Comparison of ENCODE assay signal across 1 cellular context in the genomic region with DNA sequence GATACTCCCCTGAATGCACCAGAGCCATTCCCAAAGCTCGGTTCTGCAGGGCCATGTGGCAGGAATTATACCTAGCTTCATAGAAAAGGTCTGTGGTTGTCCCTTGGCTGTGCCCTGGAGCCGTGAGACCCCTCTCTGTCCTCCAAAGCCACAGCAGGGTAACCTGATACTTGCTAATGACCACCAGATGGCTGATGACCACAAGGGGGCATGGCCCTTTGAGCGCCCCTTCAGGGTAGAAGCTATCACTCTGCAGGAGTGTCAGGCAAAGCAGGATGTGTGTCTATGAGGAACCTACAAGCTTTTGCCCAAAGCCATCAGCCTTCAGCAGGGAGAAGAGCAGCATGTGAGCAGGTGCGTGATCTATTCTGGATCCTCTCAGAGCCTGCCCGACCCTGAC.
TF ChIP-seq lines count a peak whose summit lies in the region.

No MANE protein-coding gene starts in this region.

TF ChIP-seq in K562, 482 proteins besides CTCF, POLR2A, EP300 and RAD21 (continued from another document):
- no peak for TF ChIP-seq SOX6 (IDR thresholded peaks at IDR 0.05)
- TF ChIP-seq ZNF347 (CRISPR knock-in tag; IDR thresholded peaks at IDR 0.05; ENCODE audit: low read depth) = no peak
- TF ChIP-seq CREB1 (IDR thresholded peaks at IDR 0.05) = no peak
- TF ChIP-seq CREB1 (CRISPR knock-in tag; IDR thresholded peaks at IDR 0.05) = no peak
- no peak for TF ChIP-seq JUN (IDR thresholded peaks at IDR 0.05; ENCODE audit: borderline replicate concordance, low read depth, low read length)
- TF ChIP-seq JUN (CRISPR knock-in tag; IDR thresholded peaks at IDR 0.05; ENCODE audit: borderline replicate concordance) = no peak
- no peak for TF ChIP-seq TARDBP (IDR thresholded peaks at IDR 0.05)
- no peak for TF ChIP-seq SRSF3 (IDR thresholded peaks at IDR 0.05; ENCODE audit: insufficient read depth, low read length)
- TF ChIP-seq, protein P1, sequence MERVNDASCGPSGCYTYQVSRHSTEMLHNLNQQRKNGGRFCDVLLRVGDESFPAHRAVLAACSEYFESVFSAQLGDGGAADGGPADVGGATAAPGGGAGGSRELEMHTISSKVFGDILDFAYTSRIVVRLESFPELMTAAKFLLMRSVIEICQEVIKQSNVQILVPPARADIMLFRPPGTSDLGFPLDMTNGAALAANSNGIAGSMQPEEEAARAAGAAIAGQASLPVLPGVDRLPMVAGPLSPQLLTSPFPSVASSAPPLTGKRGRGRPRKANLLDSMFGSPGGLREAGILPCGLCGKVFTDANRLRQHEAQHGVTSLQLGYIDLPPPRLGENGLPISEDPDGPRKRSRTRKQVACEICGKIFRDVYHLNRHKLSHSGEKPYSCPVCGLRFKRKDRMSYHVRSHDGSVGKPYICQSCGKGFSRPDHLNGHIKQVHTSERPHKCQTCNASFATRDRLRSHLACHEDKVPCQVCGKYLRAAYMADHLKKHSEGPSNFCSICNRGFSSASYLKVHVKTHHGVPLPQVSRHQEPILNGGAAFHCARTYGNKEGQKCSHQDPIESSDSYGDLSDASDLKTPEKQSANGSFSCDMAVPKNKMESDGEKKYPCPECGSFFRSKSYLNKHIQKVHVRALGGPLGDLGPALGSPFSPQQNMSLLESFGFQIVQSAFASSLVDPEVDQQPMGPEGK (CRISPR knock-in tag; IDR thresholded peaks at IDR 0.05; ENCODE audit: borderline replicate concordance) = no peak
- TF ChIP-seq CBX3 (IDR thresholded peaks at IDR 0.05; ENCODE audit: borderline replicate concordance in 1 of 2, low read length in 2 of 2) = no peak
- TF ChIP-seq, protein P2, sequence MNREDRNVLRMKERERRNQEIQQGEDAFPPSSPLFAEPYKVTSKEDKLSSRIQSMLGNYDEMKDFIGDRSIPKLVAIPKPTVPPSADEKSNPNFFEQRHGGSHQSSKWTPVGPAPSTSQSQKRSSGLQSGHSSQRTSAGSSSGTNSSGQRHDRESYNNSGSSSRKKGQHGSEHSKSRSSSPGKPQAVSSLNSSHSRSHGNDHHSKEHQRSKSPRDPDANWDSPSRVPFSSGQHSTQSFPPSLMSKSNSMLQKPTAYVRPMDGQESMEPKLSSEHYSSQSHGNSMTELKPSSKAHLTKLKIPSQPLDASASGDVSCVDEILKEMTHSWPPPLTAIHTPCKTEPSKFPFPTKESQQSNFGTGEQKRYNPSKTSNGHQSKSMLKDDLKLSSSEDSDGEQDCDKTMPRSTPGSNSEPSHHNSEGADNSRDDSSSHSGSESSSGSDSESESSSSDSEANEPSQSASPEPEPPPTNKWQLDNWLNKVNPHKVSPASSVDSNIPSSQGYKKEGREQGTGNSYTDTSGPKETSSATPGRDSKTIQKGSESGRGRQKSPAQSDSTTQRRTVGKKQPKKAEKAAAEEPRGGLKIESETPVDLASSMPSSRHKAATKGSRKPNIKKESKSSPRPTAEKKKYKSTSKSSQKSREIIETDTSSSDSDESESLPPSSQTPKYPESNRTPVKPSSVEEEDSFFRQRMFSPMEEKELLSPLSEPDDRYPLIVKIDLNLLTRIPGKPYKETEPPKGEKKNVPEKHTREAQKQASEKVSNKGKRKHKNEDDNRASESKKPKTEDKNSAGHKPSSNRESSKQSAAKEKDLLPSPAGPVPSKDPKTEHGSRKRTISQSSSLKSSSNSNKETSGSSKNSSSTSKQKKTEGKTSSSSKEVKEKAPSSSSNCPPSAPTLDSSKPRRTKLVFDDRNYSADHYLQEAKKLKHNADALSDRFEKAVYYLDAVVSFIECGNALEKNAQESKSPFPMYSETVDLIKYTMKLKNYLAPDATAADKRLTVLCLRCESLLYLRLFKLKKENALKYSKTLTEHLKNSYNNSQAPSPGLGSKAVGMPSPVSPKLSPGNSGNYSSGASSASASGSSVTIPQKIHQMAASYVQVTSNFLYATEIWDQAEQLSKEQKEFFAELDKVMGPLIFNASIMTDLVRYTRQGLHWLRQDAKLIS (CRISPR knock-in tag; IDR thresholded peaks at IDR 0.05) = no peak
- TF ChIP-seq, protein P3, sequence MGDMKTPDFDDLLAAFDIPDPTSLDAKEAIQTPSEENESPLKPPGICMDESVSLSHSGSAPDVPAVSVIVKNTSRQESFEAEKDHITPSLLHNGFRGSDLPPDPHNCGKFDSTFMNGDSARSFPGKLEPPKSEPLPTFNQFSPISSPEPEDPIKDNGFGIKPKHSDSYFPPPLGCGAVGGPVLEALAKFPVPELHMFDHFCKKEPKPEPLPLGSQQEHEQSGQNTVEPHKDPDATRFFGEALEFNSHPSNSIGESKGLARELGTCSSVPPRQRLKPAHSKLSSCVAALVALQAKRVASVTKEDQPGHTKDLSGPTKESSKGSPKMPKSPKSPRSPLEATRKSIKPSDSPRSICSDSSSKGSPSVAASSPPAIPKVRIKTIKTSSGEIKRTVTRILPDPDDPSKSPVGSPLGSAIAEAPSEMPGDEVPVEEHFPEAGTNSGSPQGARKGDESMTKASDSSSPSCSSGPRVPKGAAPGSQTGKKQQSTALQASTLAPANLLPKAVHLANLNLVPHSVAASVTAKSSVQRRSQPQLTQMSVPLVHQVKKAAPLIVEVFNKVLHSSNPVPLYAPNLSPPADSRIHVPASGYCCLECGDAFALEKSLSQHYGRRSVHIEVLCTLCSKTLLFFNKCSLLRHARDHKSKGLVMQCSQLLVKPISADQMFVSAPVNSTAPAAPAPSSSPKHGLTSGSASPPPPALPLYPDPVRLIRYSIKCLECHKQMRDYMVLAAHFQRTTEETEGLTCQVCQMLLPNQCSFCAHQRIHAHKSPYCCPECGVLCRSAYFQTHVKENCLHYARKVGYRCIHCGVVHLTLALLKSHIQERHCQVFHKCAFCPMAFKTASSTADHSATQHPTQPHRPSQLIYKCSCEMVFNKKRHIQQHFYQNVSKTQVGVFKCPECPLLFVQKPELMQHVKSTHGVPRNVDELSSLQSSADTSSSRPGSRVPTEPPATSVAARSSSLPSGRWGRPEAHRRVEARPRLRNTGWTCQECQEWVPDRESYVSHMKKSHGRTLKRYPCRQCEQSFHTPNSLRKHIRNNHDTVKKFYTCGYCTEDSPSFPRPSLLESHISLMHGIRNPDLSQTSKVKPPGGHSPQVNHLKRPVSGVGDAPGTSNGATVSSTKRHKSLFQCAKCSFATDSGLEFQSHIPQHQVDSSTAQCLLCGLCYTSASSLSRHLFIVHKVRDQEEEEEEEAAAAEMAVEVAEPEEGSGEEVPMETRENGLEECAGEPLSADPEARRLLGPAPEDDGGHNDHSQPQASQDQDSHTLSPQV (IDR thresholded peaks at IDR 0.05) = no peak
- no peak for TF ChIP-seq ZFP1 (CRISPR knock-in tag; IDR thresholded peaks at IDR 0.05)
- TF ChIP-seq, protein P4, sequence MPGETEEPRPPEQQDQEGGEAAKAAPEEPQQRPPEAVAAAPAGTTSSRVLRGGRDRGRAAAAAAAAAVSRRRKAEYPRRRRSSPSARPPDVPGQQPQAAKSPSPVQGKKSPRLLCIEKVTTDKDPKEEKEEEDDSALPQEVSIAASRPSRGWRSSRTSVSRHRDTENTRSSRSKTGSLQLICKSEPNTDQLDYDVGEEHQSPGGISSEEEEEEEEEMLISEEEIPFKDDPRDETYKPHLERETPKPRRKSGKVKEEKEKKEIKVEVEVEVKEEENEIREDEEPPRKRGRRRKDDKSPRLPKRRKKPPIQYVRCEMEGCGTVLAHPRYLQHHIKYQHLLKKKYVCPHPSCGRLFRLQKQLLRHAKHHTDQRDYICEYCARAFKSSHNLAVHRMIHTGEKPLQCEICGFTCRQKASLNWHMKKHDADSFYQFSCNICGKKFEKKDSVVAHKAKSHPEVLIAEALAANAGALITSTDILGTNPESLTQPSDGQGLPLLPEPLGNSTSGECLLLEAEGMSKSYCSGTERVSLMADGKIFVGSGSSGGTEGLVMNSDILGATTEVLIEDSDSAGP (CRISPR knock-in tag; IDR thresholded peaks at IDR 0.05) = no peak
- TF ChIP-seq ATF1 (CRISPR knock-in tag; IDR thresholded peaks at IDR 0.05) = no peak
- no peak for TF ChIP-seq ATF1 (tag; IDR thresholded peaks at IDR 0.05)
